Comparison of ENCODE assay signal across 8 cellular contexts in the genomic region with DNA sequence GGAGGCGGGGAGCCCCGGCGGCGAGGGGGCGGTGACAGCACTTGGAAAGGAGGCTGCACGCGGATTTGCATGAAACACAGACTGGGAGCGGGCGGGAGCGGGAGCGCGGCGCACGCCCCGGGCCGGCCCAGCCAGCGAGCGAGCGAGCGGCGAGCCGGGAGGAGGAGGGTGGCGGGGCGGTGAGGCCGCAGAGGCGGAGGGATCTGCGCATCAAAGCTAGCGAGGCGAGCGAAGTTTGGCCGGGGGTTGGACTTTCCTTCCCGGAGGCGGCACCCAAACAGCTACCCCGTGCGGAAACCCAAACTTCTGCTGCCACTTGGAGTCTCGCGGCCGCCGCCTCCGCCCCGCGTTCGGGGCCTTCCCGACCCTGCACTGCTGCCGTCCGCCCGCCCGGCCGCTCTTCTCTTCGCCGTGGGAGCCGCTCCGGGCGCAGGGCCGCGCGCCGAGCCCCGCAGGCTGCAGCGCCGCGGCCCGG. TPM values are rescaled to one million over a fixed set of nuclear protein-coding genes. Genes with fewer than 3 reads are reported as not detected.
DNase-seq lines count a peak whose midpoint lies in the region; ATAC-seq and TF ChIP-seq lines count a peak whose summit lies in the region.

A gene (plus strand): TSS at position 72 of the 475 bp plus-strand sequence. CDS start 553 bp downstream, outside the sequence.

- H3K9me3 Mint-ChIP-seq in nephron: no peaks in the 10 kb centered on the region
- H3K9me3 Mint-ChIP-seq in stimulated activated naive CD8-positive, alpha-beta T cell treated with anti-CD3 and anti-CD28 coated beads, Interleukin-15, amount 100 ng/mL, for 72 hours: no peaks in the 10 kb centered on the region

- TF ChIP-seq CTCF in AG10803 (conservative IDR thresholded peaks at IDR 0.05; ENCODE audit: low read length) (0 out of 2 replicates have a peak, but pooled peaks have one; percentile 7), fibroblast of the aortic adventitia (IDR thresholded peaks at IDR 0.05; ENCODE audit: insufficient read depth, low read length) (peak; percentile 2), nephron (IDR thresholded peaks at IDR 0.05; ENCODE audit: unreplicated experiment in 3 of 3) (no peak)

- peak within 1 kb of the TSS; percentile 98 to 100 (median 99) for H3K4me3 Mint-ChIP-seq in nephron
- H3K4me3 Mint-ChIP-seq in stimulated activated naive CD8-positive, alpha-beta T cell treated with anti-CD3 and anti-CD28 coated beads, Interleukin-15, amount 100 ng/mL, for 72 hours: peak within 1 kb of the TSS; percentile 99

- H3K4me3 ChIP-seq in AG10803 (ENCODE audit: low read length) (peak within 1 kb of the TSS; percentile 91), fibroblast of the aortic adventitia (ENCODE audit: low read depth, low read length) (peak within 1 kb of the TSS; percentile 96)

- peak; percentile 58 for ATAC-seq in HG03432 (IDR thresholded peaks at IDR 0.05; ENCODE audit: unreplicated experiment)
- peak; percentile 77 for ATAC-seq in stimulated activated naive CD8-positive, alpha-beta T cell treated with anti-CD3 and anti-CD28 coated beads, Interleukin-15, amount 100 ng/mL, for 72 hours

- in situ Hi-C loops in GM18951 (cut with MboI; ENCODE audit: low sequenced_read_pairs, unreplicated experiment): no loop called here

- peaks cover 57% of the 10 kb centered on the region for H3K4me1 Mint-ChIP-seq in nephron
- peaks cover 51% of the 10 kb centered on the region for H3K4me1 Mint-ChIP-seq in stimulated activated naive CD8-positive, alpha-beta T cell treated with anti-CD3 and anti-CD28 coated beads, Interleukin-15, amount 100 ng/mL, for 72 hours

- TF ChIP-seq POLR2A in GM18951 (IDR thresholded peaks at IDR 0.05; ENCODE audit: extremely low read depth, insufficient read depth, insufficient read length): peak; percentile 55

- peaks cover 4% of the 10 kb centered on the region for H3K36me3 Mint-ChIP-seq in nephron (ENCODE audit: low read depth)

- H3K27me3 Mint-ChIP-seq in nephron (ENCODE audit: low read depth): peaks cover 9% of the 10 kb centered on the region
- peaks cover 29% of the 10 kb centered on the region for H3K27me3 Mint-ChIP-seq in stimulated activated naive CD8-positive, alpha-beta T cell treated with anti-CD3 and anti-CD28 coated beads, Interleukin-15, amount 100 ng/mL, for 72 hours

- H3K27ac Mint-ChIP-seq in nephron: peak within 1 kb of the TSS; percentile 94 to 97 (median 96)
- H3K27ac Mint-ChIP-seq in stimulated activated naive CD8-positive, alpha-beta T cell treated with anti-CD3 and anti-CD28 coated beads, Interleukin-15, amount 100 ng/mL, for 72 hours: peak within 1 kb of the TSS; percentile 98

- DNase-seq in AG10803 (ENCODE audit: low read depth) (peak; percentile 98), RPMI7951 (ENCODE audit: low read depth) (peak; percentile 96), fibroblast of the aortic adventitia (ENCODE audit: low read depth) (peak; percentile 95)
- peak; percentile 90 for DNase-seq in activated effector memory CD4-positive, alpha-beta T cell treated with anti-CD3 and anti-CD28 coated beads, Interleukin-2, amount 50 U/mL, for 16 hours
- peak; percentile 77 to 83 for DNase-seq in stimulated activated naive CD8-positive, alpha-beta T cell treated with anti-CD3 and anti-CD28 coated beads, Interleukin-15, amount 100 ng/mL, for 72 hours

RNA-seq across cellular contexts. Expression of the gene that starts here (rescaled TPM):
- 17.7 and 19.7 TPM in 2 replicates for total RNA-seq in RPMI7951 (2014; rRNA removed; shearing (Covaris generic))
- total RNA-seq in fibroblast of the aortic adventitia (ENCODE audit: low replicate concordance): 53.6 and 96.3 TPM in 2 replicates

Comparison
In these comparisons a context has a peak if more than half of its experiments do, and no peak if none do; other contexts are left out.
1. Peak in every context shown above with its lines: DNase-seq, ATAC-seq and H3K4me3 ChIP-seq.
2. CTCF ChIP-seq: peak in AG10803 (single experiment) and fibroblast of the aortic adventitia (single experiment); none in nephron (0 of 3).